21 cellular contexts compared by ENCODE assay signal in the genomic region with DNA sequence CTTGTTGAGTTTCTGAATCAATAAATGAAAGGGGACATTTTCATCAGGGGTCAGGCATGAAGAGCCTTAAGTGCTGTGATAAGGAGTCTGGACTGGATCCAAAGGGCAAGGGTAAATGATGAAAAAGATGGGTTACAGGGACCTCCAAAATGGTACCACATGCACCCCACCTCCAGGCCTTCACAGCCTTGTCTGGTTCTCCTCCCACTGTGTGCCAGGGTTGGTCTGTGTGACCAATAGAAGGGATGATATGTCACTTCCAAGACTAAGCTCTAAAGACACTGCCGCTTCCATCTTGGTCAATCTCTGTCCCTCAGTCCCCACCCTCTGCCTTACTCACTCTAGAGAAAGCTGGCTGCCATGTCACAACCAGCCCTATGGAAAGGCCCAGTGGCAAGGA.
"Had no signal": no experiment of that assay in that cellular context is flagged by ENCODE, and none has a peak within 500 bp of the region (broad histone marks: within the 10 kb centered on the region; RNA-seq: fewer than 3 reads in every experiment).

No MANE protein-coding gene starts in this region.

- H3K27ac ChIP-seq: colonic mucosa, dorsolateral prefrontal cortex, esophagus squamous epithelium, gastrocnemius medialis, heart right ventricle, left lung, lower lobe of right lung had no signal

- H3K4me3 Mint-ChIP-seq: mesothelial cell of epicardium had no signal

- H3K36me3 Mint-ChIP-seq: mesothelial cell of epicardium had no signal

- H3K9me3 ChIP-seq: colonic mucosa, esophagus squamous epithelium, gastrocnemius medialis, heart right ventricle, left lung, lower lobe of right lung, mucosa of descending colon had no signal

- DNase-seq: colonic mucosa; cortex of kidney; dermis blood vessel endothelial cell; dorsolateral prefrontal cortex; effector CD4-positive, alpha-beta T cell; effector memory CD4-positive, alpha-beta T cell; esophagus squamous epithelium; foreskin fibroblast; foreskin melanocyte; gastrocnemius medialis; glutamatergic neuron; head of caudate nucleus; heart right ventricle; hippocampal formation; left cardiac atrium; left lung; left ventricle myocardium superior; lower lobe of right lung; mesenchymal stem cell; mucosa of descending colon had no signal

- H3K27ac Mint-ChIP-seq: mesothelial cell of epicardium had no signal

- H3K4me1 ChIP-seq: colonic mucosa, esophagus squamous epithelium, gastrocnemius medialis, heart right ventricle, left lung, lower lobe of right lung had no signal

- H3K36me3 ChIP-seq: colonic mucosa, esophagus squamous epithelium, gastrocnemius medialis, heart right ventricle, left lung, lower lobe of right lung had no signal

- H3K27me3 ChIP-seq: colonic mucosa, dorsolateral prefrontal cortex, esophagus squamous epithelium, gastrocnemius medialis, heart right ventricle, left lung had no signal

- H3K4me3 ChIP-seq: colonic mucosa, dorsolateral prefrontal cortex, esophagus squamous epithelium, gastrocnemius medialis, heart right ventricle, left lung, lower lobe of right lung, mucosa of descending colon had no signal

- H3K9me3 Mint-ChIP-seq: mesothelial cell of epicardium had no signal

- ATAC-seq: gastrocnemius medialis, heart right ventricle, left cardiac atrium, left lung, left ventricle myocardium superior, lower lobe of right lung, mucosa of descending colon had no signal
